1 cellular context compared by ENCODE assay signal in genomic region chr10:101233863-101234262, GRCh38.
TF ChIP-seq lines count a peak whose summit lies in the region.

No MANE protein-coding gene starts in this region.

TF ChIP-seq in HEK293, 187 proteins besides CTCF, POLR2A, EP300 and RAD21:
- no peak for TF ChIP-seq ZNF449 (tag by site-specific recombination; IDR thresholded peaks at IDR 0.05)
- TF ChIP-seq GLIS1 (tag by site-specific recombination; IDR thresholded peaks at IDR 0.05), result peak; percentile 44; the same call in 1 of the 2 replicates
- no peak for TF ChIP-seq ZNF391 (tag by site-specific recombination; IDR thresholded peaks at IDR 0.05; ENCODE audit: borderline replicate concordance, low read depth)
- no peak for TF ChIP-seq HOXA7 (CRISPR knock-in tag; IDR thresholded peaks at IDR 0.05; ENCODE audit: borderline replicate concordance)
- TF ChIP-seq WT1 (tag by site-specific recombination; IDR thresholded peaks at IDR 0.05), result peak; percentile 23; the same call in 1 of the 2 replicates
- peak; percentile 87 for TF ChIP-seq KLF1 (tag by site-specific recombination; IDR thresholded peaks at IDR 0.05)
- no peak for TF ChIP-seq ZNF488 (tag by site-specific recombination; IDR thresholded peaks at IDR 0.05)
- TF ChIP-seq KLF17 (tag by site-specific recombination; IDR thresholded peaks at IDR 0.05), result peak; percentile 51
- TF ChIP-seq IKZF3 (tag by site-specific recombination; IDR thresholded peaks at IDR 0.05), result no peak
